In the genomic region with DNA sequence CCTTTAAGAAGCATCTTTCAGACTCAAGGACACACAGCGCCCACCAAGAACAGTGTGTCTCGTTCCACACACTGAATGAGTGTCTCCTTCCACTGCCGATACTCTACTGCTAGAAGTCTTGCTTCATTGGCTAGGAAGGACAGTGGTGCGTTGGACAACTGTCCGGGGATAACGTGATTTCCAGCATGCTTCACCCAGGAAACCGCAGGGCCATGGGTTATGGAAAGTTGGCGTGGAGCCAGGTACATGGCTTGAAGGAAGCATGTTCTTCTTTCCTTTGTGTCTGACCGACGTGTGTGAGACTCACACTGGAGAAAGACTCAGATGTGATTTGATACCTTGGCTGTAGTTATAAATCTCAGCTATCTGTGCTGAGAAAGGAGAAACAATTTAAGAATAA, we compare ENCODE assay signal across 16 cellular contexts.
DNase-seq lines count a peak whose midpoint lies in the region; ATAC-seq and TF ChIP-seq lines count a peak whose summit lies in the region.
"Had no signal": no experiment of that assay in that cellular context is flagged by ENCODE, and none has a peak within 500 bp of the region (broad histone marks: within the 10 kb centered on the region; RNA-seq: fewer than 3 reads in every experiment).

No MANE protein-coding gene starts in this region.

- H3K9me3 ChIP-seq in tibial artery: no peaks in the 10 kb centered on the region
- H3K9me3 ChIP-seq: A549 had no signal

- H3K4me1 ChIP-seq in tibial artery: peaks cover 0 to 22% (median 7%) of the 10 kb centered on the region in 4 donors
- H3K4me1 ChIP-seq: A549, SJSA1 had no signal

- H3K36me3 Mint-ChIP-seq in activated CD4-positive, alpha-beta T cell treated with anti-CD3 and anti-CD28 coated beads, Interleukin-2, amount 10 ng/mL, durations not matched to agents 24 days and 14 days (ENCODE audit: low read depth): no peaks in the 10 kb centered on the region

- no peaks in the 10 kb centered on the region for H3K4me1 Mint-ChIP-seq in activated CD4-positive, alpha-beta T cell treated with anti-CD3 and anti-CD28 coated beads, Interleukin-2, amount 10 ng/mL, durations not matched to agents 24 days and 14 days

- peaks cover 0 to 12% (median 0%) of the 10 kb centered on the region in 3 donors for H3K36me3 ChIP-seq in tibial artery
- H3K36me3 ChIP-seq: SJSA1 had no signal

- H3K27ac ChIP-seq in tibial artery: no peak overlapping the region
- H3K27ac ChIP-seq: A549, SJSA1 had no signal

- no peaks in the 10 kb centered on the region for H3K9me3 Mint-ChIP-seq in activated CD4-positive, alpha-beta T cell treated with anti-CD3 and anti-CD28 coated beads, Interleukin-2, amount 10 ng/mL, durations not matched to agents 24 days and 14 days
- H3K9me3 Mint-ChIP-seq: activated CD8-positive, alpha-beta T cell treated with anti-CD3 and anti-CD28 coated beads for 36 hours had no signal

- no peaks in the 10 kb centered on the region for H3K27me3 Mint-ChIP-seq in activated CD4-positive, alpha-beta T cell treated with anti-CD3 and anti-CD28 coated beads, Interleukin-2, amount 10 ng/mL, durations not matched to agents 24 days and 14 days

- 49 to 56% methylated on average over 10 of the region's 10 CpGs for WGBS in lower leg skin, 2 donors

- TF ChIP-seq POLR2A in lower leg skin (IDR thresholded peaks at IDR 0.05): no peak

- H3K4me3 ChIP-seq in fibroblast of pulmonary artery (replicated peaks; ENCODE audit: low read depth, low read length) (no peak overlapping the region), lower leg skin (ENCODE audit: low read depth, poor library complexity, severe bottlenecking) (no peak overlapping the region), tibial artery (no peak overlapping the region)
- H3K4me3 ChIP-seq: A549, SJSA1 had no signal

- TF ChIP-seq CTCF in fibroblast of pulmonary artery (IDR thresholded peaks at IDR 0.05; ENCODE audit: low read length, missing control alignments): no peak
- TF ChIP-seq CTCF in lower leg skin (IDR thresholded peaks at IDR 0.05): no peak
- no peak for TF ChIP-seq CTCF in tibial artery (IDR thresholded peaks at IDR 0.05)

- H3K27ac Mint-ChIP-seq in activated CD4-positive, alpha-beta T cell treated with anti-CD3 and anti-CD28 coated beads, Interleukin-2, amount 10 ng/mL, durations not matched to agents 24 days and 14 days: no peak overlapping the region
- H3K27ac Mint-ChIP-seq: activated CD8-positive, alpha-beta T cell treated with anti-CD3 and anti-CD28 coated beads for 36 hours had no signal

- peak; percentile 16 for DNase-seq in NCI-H146 (lab: John Stamatoyannopoulos, UW)
- DNase-seq in NCI-H146 treated with DMSO at 0.1 percent for 48 hours (lab: John Stamatoyannopoulos, UW; ENCODE audit: unreplicated experiment): no peak
- DNase-seq in fibroblast of pulmonary artery (ENCODE audit: low read depth): peak; percentile 75
- peak; percentile 60 to 92 for DNase-seq in lower leg skin (ENCODE audit: low spot score in 2 of 2)
- DNase-seq in tibial artery: peak; percentile 58 to 82
- DNase-seq in activated CD4-positive, alpha-beta T cell treated with anti-CD3 and anti-CD28 coated beads, Interleukin-2, amount 10 ng/mL, durations not matched to agents 24 days and 14 days: no peak
- DNase-seq: activated CD8-positive, alpha-beta T cell treated with anti-CD3 and anti-CD28 coated beads for 36 hours; foreskin fibroblast; islet precursor cell; KBM-7; NCI-H187; stimulated activated naive CD8-positive, alpha-beta T cell treated with anti-CD3 and anti-CD28 coated beads, Interleukin-15, Interleukin-2, amounts not matched to agents 100 U/mL and 50 U/mL, for 24 hours had no signal

- intact Hi-C loops in lower leg skin (cut with DNase I; ENCODE audit: low total_unique reads): no loop called here
- intact Hi-C loops in tibial artery (cut with DNase I; ENCODE audit: low total_unique reads): no loop called here
- intact Hi-C loops in activated CD4-positive, alpha-beta T cell treated with anti-CD3 and anti-CD28 coated beads, Interleukin-2, amount 10 ng/mL, durations not matched to agents 24 days and 14 days (cut with micrococcal nuclease): no loop called here

- no peaks in the 10 kb centered on the region for H3K27me3 ChIP-seq in tibial artery
- H3K27me3 ChIP-seq: SJSA1 had no signal

- H3K4me3 Mint-ChIP-seq in activated CD4-positive, alpha-beta T cell treated with anti-CD3 and anti-CD28 coated beads, Interleukin-2, amount 10 ng/mL, durations not matched to agents 24 days and 14 days: no peak overlapping the region
- H3K4me3 Mint-ChIP-seq: activated CD8-positive, alpha-beta T cell treated with anti-CD3 and anti-CD28 coated beads for 36 hours had no signal

- ATAC-seq in HG02870 (IDR thresholded peaks at IDR 0.05; ENCODE audit: unreplicated experiment): no peak
- ATAC-seq in HG02610 (IDR thresholded peaks at IDR 0.05; ENCODE audit: unreplicated experiment): no peak
- ATAC-seq: A549; activated CD8-positive, alpha-beta T cell treated with anti-CD3 and anti-CD28 coated beads for 36 hours; stimulated activated naive CD8-positive, alpha-beta T cell treated with anti-CD3 and anti-CD28 coated beads, Interleukin-15, Interleukin-2, amounts not matched to agents 100 U/mL and 50 U/mL, for 24 hours had no signal

Comparison
In these comparisons a context has a peak if more than half of its experiments do, and no peak if none do; other contexts are left out.
1. DNase-seq: peak in NCI-H146 (single experiment), fibroblast of pulmonary artery (single experiment), lower leg skin (2 of 2) and tibial artery (2 of 2); none in NCI-H146 treated with DMSO at 0.1 percent for 48 hours (single experiment) and activated CD4-positive, alpha-beta T cell treated with anti-CD3 and anti-CD28 coated beads, Interleukin-2, amount 10 ng/mL, durations not matched to agents 24 days and 14 days (single experiment).